In the genomic region with DNA sequence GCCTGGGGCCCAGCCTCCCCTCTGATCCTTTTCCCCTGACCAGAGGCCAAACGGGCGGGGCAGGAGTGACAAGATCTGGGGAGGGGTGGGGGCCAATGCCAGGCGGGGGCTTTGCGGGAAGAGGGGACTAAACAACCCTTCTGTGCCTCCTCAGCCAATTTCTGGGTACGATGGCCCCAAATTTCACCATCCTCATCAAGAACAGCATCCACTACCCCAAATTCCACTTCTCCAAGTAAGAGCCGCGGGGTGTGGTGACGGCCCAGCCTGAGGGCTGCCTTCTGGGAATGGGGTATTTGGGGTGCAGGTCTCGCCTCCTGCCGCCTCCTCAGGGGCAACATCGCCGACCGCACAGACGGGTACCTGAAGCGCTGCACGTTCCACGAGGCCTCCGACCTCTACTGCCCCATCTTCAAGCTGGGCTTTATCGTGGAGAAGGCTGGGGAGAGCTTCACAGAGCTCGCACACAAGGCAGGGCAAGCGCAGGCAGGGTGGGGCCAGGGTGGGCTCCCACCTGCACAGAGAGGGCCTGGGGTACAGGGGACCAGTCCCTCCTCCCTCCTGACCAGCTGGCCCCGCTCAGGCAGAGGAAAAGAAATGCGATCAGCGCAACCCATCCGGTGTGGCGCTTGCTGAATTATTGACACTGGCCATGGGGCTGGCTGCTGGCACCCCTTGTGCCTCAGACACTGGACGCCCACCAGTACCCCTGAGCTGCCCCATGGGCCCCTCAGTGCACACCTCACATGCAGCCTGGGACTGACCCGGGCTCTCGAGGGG, we compare ENCODE assay signal across 21 cellular contexts. TPM values are rescaled to one million over a fixed set of nuclear protein-coding genes. Genes with fewer than 3 reads are reported as not detected.
DNase-seq lines count a peak whose midpoint lies in the region; ATAC-seq, FAIRE-seq and TF ChIP-seq lines count a peak whose summit lies in the region.
"Had no signal": no experiment of that assay in that cellular context is flagged by ENCODE, and none has a peak within 500 bp of the region (broad histone marks: within the 10 kb centered on the region; RNA-seq: fewer than 3 reads in every experiment).

No MANE protein-coding gene starts in this region.

- H3K9me3 Mint-ChIP-seq in stimulated activated naive B cell treated with anti-CD40 and anti-IgM and Interleukin-4, amounts not matched to agents 10 μg/mL and 1 μg/mL and 100 μg/mL, for 72 hours: peaks cover 2 to 5% of the 10 kb centered on the region in 2 donors

- TF ChIP-seq EP300 in HepG2 (IDR thresholded peaks at IDR 0.05; ENCODE audit: low read depth in 2 of 2, low read length in 2 of 2) (no peak), HepG2 (CRISPR knock-in tag; IDR thresholded peaks at IDR 0.05; ENCODE audit: borderline replicate concordance) (no peak), GM12878 (IDR thresholded peaks at IDR 0.05; ENCODE audit: borderline replicate concordance in 1 of 2, control insufficient read depth in 1 of 2, low read depth in 2 of 2, low read length in 2 of 2) (no peak)

- peaks cover 0 to 8% of the 10 kb centered on the region in 2 experiments; a peak in 3 of 5 replicates for H3K27me3 ChIP-seq in HepG2 (ENCODE audit: control insufficient read depth in 1 of 2, insufficient read depth in 2 of 2, low read length in 2 of 2)
- peaks cover 0 to 13% of the 10 kb centered on the region in 2 donors for H3K27me3 ChIP-seq in right lobe of liver
- no peaks in the 10 kb centered on the region for H3K27me3 ChIP-seq in GM12878 (replicated peaks in 1 of 2; ENCODE audit: control insufficient read depth in 2 of 2, insufficient read depth in 2 of 2, low read length in 1 of 2)

- CTCF ChIA-PET in HepG2 (lab: Yijun Ruan, JAX; ENCODE audit: low intra/inter-chr PET ratio, low total read pairs) (no interaction called here), GM12878 (lab: Yijun Ruan, JAX) (no interaction called here)

- TF ChIP-seq CTCF in HepG2 (CRISPR knock-in tag; IDR thresholded peaks at IDR 0.05): no peak
- no peak for TF ChIP-seq CTCF in right lobe of liver (IDR thresholded peaks at IDR 0.05)
- TF ChIP-seq CTCF in GM12878 (IDR thresholded peaks at IDR 0.05 in 2 of 3, conservative IDR thresholded peaks at IDR 0.05 in 1 of 3; ENCODE audit: control insufficient read depth in 2 of 3, extremely low read depth in 1 of 3, insufficient read depth in 1 of 3, low read depth in 3 of 3, low read length in 3 of 3): no peak
- TF ChIP-seq CTCF in omental fat pad (IDR thresholded peaks at IDR 0.05): no peak

- TF ChIP-seq POLR2A in HepG2 (IDR thresholded peaks at IDR 0.05; ENCODE audit: insufficient read depth in 1 of 2, low read depth in 2 of 2, low read length in 2 of 2): no peak
- TF ChIP-seq POLR2A in right lobe of liver (IDR thresholded peaks at IDR 0.05): no peak
- TF ChIP-seq POLR2A in GM12878 (IDR thresholded peaks at IDR 0.05; ENCODE audit: low read depth, low read length): no peak; the same call in 1 of the 2 replicates

- H3K79me2 ChIP-seq in HepG2 (ENCODE audit: insufficient read depth, low read length): no peaks in the 10 kb centered on the region
- no peaks in the 10 kb centered on the region for H3K79me2 ChIP-seq in GM12878 (ENCODE audit: control insufficient read depth, insufficient read depth, low read length)

- H3K4me2 ChIP-seq in HepG2 (ENCODE audit: low read depth, low read length) (no peak overlapping the region), GM12878 (ENCODE audit: control insufficient read depth, insufficient read depth) (no peak overlapping the region)

- TF ChIP-seq RAD21 in HepG2 (CRISPR knock-in tag; IDR thresholded peaks at IDR 0.05): no peak
- TF ChIP-seq RAD21 in GM12878 (IDR thresholded peaks at IDR 0.05; ENCODE audit: insufficient read depth, low read depth, low read length): no peak

- SMC1A ChIA-PET in GM12878 (lab: Charles Lee; ENCODE audit: uncharacterized antibody, unreplicated experiment): no interaction called here

- H3K9me3 ChIP-seq in HepG2 (ENCODE audit: low read length) (peaks cover 23% of the 10 kb centered on the region), right lobe of liver (no peaks in the 10 kb centered on the region), GM12878 (replicated peaks; ENCODE audit: control insufficient read depth, insufficient read depth, low read length) (peaks cover 10% of the 10 kb centered on the region)

- peaks cover 10% of the 10 kb centered on the region for H3K4me1 ChIP-seq in HepG2 (ENCODE audit: insufficient read depth, low read length)
- H3K4me1 ChIP-seq in right lobe of liver: peaks cover 0 to 4% (median 0%) of the 10 kb centered on the region in 4 donors
- H3K4me1 ChIP-seq in GM12878 (ENCODE audit: control insufficient read depth, insufficient read depth, low read length): no peaks in the 10 kb centered on the region
- H3K4me1 ChIP-seq: SJSA1 had no signal

- peaks cover 5 to 8% of the 10 kb centered on the region in 2 donors for H3K4me1 Mint-ChIP-seq in stimulated activated naive B cell treated with anti-CD40 and anti-IgM and Interleukin-4, amounts not matched to agents 10 μg/mL and 1 μg/mL and 100 μg/mL, for 72 hours

- BruUV-seq in HepG2 (replicated peaks; lab: Mats Ljungman, UMichigan): no TSS peak
- no TSS peak for BruUV-seq in GM12878 (replicated peaks; lab: Mats Ljungman, UMichigan)

- no peak overlapping the region for H3K4me3 ChIP-seq in HepG2 (replicated peaks in 1 of 3; ENCODE audit: insufficient read depth in 1 of 3, low read depth in 2 of 3, low read length in 3 of 3)
- H3K4me3 ChIP-seq in right lobe of liver: no peak overlapping the region
- no peak overlapping the region for H3K4me3 ChIP-seq in GM12878
- H3K4me3 ChIP-seq: GM23248, SJSA1 had no signal

- ATAC-seq in HepG2: no peak; the same call in 1 of the 3 replicates
- no peak for ATAC-seq in right lobe of liver
- peak; percentile 12; the same call in 1 of the 3 replicates for ATAC-seq in GM12878
- ATAC-seq in stimulated activated naive B cell treated with anti-CD40 and anti-IgM and Interleukin-4, amounts not matched to agents 10 μg/mL and 1 μg/mL and 100 μg/mL, for 72 hours (replicated peaks): peak; percentile 7 to 15
- no peak for ATAC-seq in omental fat pad (ENCODE audit: low FRiP score)
- ATAC-seq: PC-3 had no signal

- in situ Hi-C loops in HepG2 (cut with HindIII; ENCODE audit: extremely low pct_ligation_motif_present, low pct_unique_long_range_greater_than_20kb): no loop called here
- in situ Hi-C loops in GM12878 (cut with MboI): no loop called here

- POLR2A ChIA-PET in HepG2 (lab: Yijun Ruan, JAX) (no interaction called here), GM12878 (lab: Charles Lee) (no interaction called here)

- FAIRE-seq in HepG2 (lab: Jason Lieb, UNC): no peak
- FAIRE-seq in GM12878 (lab: Jason Lieb, UNC): no peak
- FAIRE-seq: GM12891, GM18507 had no signal

- H3K36me3 Mint-ChIP-seq in stimulated activated naive B cell treated with anti-CD40 and anti-IgM and Interleukin-4, amounts not matched to agents 10 μg/mL and 1 μg/mL and 100 μg/mL, for 72 hours: peaks cover 13 to 26% of the 10 kb centered on the region in 2 donors

- RAD21 ChIA-PET in GM12878 (lab: Charles Lee; ENCODE audit: unreplicated experiment): no interaction called here

- H3K27ac ChIP-seq in HepG2 (ENCODE audit: extremely low read length, insufficient read depth, low read length): no peak overlapping the region
- no peak overlapping the region for H3K27ac ChIP-seq in right lobe of liver
- H3K27ac ChIP-seq in GM12878 (ENCODE audit: control insufficient read depth, insufficient read depth): no peak overlapping the region
- H3K27ac ChIP-seq: GM23248, SJSA1 had no signal

- H3K9ac ChIP-seq in HepG2 (ENCODE audit: insufficient read depth, low read depth, low read length) (no peak overlapping the region), GM12878 (ENCODE audit: control insufficient read depth, insufficient read depth, low read length) (no peak overlapping the region)
- H3K9ac ChIP-seq: GM23248 had no signal

- peaks cover 6 to 10% of the 10 kb centered on the region in 2 experiments; a peak in 3 of 5 replicates for H3K36me3 ChIP-seq in HepG2 (replicated peaks in 1 of 2; ENCODE audit: control insufficient read depth in 1 of 2, insufficient read depth in 2 of 2, low read length in 2 of 2)
- H3K36me3 ChIP-seq in right lobe of liver: peaks cover 0 to 4% (median 0%) of the 10 kb centered on the region in 4 donors
- H3K36me3 ChIP-seq in GM12878 (ENCODE audit: control insufficient read depth in 2 of 2, insufficient read depth in 2 of 2, low read length in 1 of 2): peaks cover 0 to 12% of the 10 kb centered on the region in 2 experiments; a peak in 3 of 4 replicates

- H4K20me1 ChIP-seq in HepG2 (ENCODE audit: insufficient read depth, low read length): no peaks in the 10 kb centered on the region; the same call in 1 of the 2 replicates
- H4K20me1 ChIP-seq in GM12878 (ENCODE audit: control insufficient read depth, insufficient read depth): no peaks in the 10 kb centered on the region

- intact Hi-C loops in HepG2 (cut with micrococcal nuclease; ENCODE audit: unreplicated experiment) (no loop called here), right lobe of liver (cut with DNase I) (no loop called here), GM12878 (cut with micrococcal nuclease; ENCODE audit: unreplicated experiment) (no loop called here)

- no peak overlapping the region for H3K27ac Mint-ChIP-seq in stimulated activated naive B cell treated with anti-CD40 and anti-IgM and Interleukin-4, amounts not matched to agents 10 μg/mL and 1 μg/mL and 100 μg/mL, for 72 hours

- H2AFZ ChIP-seq in HepG2 (ENCODE audit: low read length): no peak overlapping the region
- no peak overlapping the region for H2AFZ ChIP-seq in GM12878 (ENCODE audit: control insufficient read depth, low read depth, low read length)
- H2AFZ ChIP-seq: GM23248 had no signal

- WGBS in HepG2 (ENCODE audit: low lambda C conversion rate): 69% methylated on average over 12 of the region's 29 CpGs
- WGBS in right lobe of liver (ENCODE audit: insufficient coverage, low coverage, low lambda C conversion rate, missing lambda C conversion rate): no CpG with 5 or more reads among the region's 29 CpGs
- WGBS in GM12878 (ENCODE audit: insufficient coverage, insufficient replicate concordance, low lambda C conversion rate, missing lambda C conversion rate): 66% methylated on average over 26 of the region's 29 CpGs

- no peak overlapping the region for H3K4me3 Mint-ChIP-seq in stimulated activated naive B cell treated with anti-CD40 and anti-IgM and Interleukin-4, amounts not matched to agents 10 μg/mL and 1 μg/mL and 100 μg/mL, for 72 hours

- peaks cover 24 to 29% of the 10 kb centered on the region in 2 donors for H3K27me3 Mint-ChIP-seq in stimulated activated naive B cell treated with anti-CD40 and anti-IgM and Interleukin-4, amounts not matched to agents 10 μg/mL and 1 μg/mL and 100 μg/mL, for 72 hours

- DNase-seq in HepG2 (ENCODE audit: low spot score) (no peak), right lobe of liver (no peak), NCI-H69 (lab: John Stamatoyannopoulos, UW) (peak; percentile 45), GM12878 (ENCODE audit: low read depth, low spot score) (no peak), pons (ENCODE audit: low spot score) (no peak), omental fat pad (ENCODE audit: low spot score) (no peak), DMS153 (lab: John Stamatoyannopoulos, UW) (no peak)
- no peak for DNase-seq in stimulated activated naive B cell treated with anti-CD40 and anti-IgM and Interleukin-4, amounts not matched to agents 10 μg/mL and 1 μg/mL and 100 μg/mL, for 72 hours
- DNase-seq: GM23248, HCEC 1CT, KG1, MV-4-11, NCI-H1417 treated with DMSO at 0.1 percent for 48 hours, NCI-H1930, NCI-H2171, PC-3 had no signal

RNA-seq across cellular contexts. Expression of gene P2RX2, which starts 1.7 kb away (rescaled TPM):
- not detected in 2 replicates for total RNA-seq in HepG2 (2016; rRNA removed; fragmentation: Illumina TruSeq; extraction: Trizol)
- total RNA-seq in HepG2 (2016; cell fraction: cytosol; rRNA removed; fragmentation: Illumina TruSeq; extraction: Trizol; ENCODE audit: low read depth): not detected in 2 replicates
- total RNA-seq in HepG2 (2016; cell fraction: insoluble cytoplasmic fraction; rRNA removed; fragmentation: Illumina TruSeq; extraction: Trizol): not detected in 2 replicates
- not detected in 2 replicates for total RNA-seq in HepG2 (2016; cell fraction: membrane; rRNA removed; fragmentation: Illumina TruSeq; extraction: Trizol)
- total RNA-seq in HepG2 (2016; cell fraction: nucleus; rRNA removed; fragmentation: Illumina TruSeq; extraction: Trizol): not detected in 2 replicates
- not detected in 2 replicates for polyA plus RNA-seq in HepG2 (2011; rRNA removed)
- not detected in 2 replicates for polyA plus RNA-seq in HepG2 (2011; cell fraction: cytosol; rRNA removed)
- not detected in 2 replicates for polyA plus RNA-seq in HepG2 (2011; cell fraction: nucleus; rRNA removed)
- not detected in 2 replicates for polyA plus RNA-seq in HepG2 (2012)
- not detected in 2 replicates for polyA plus RNA-seq in HepG2 (2016; cell fraction: cytosol; fragmentation: Illumina TruSeq; extraction: Trizol; ENCODE audit: low read depth)
- not detected in 2 replicates for polyA plus RNA-seq in HepG2 (2016; cell fraction: insoluble cytoplasmic fraction; fragmentation: Illumina TruSeq; extraction: Trizol; ENCODE audit: low read depth)
- polyA plus RNA-seq in HepG2 (2016; cell fraction: membrane; fragmentation: Illumina TruSeq; extraction: Trizol; ENCODE audit: low read depth): not detected in 2 replicates
- not detected in 2 replicates for polyA plus RNA-seq in HepG2 (2016; cell fraction: nucleus; fragmentation: Illumina TruSeq; extraction: Trizol; ENCODE audit: insufficient read depth, low read depth)
- not detected in 2 replicates for polyA minus RNA-seq in HepG2 (2011; rRNA and poly(A)+ RNA removed; ENCODE audit: low replicate concordance)
- polyA minus RNA-seq in HepG2 (2011; cell fraction: cytosol; rRNA and poly(A)+ RNA removed): not detected in 2 replicates
- not detected in 2 replicates for polyA minus RNA-seq in HepG2 (2011; cell fraction: nucleus; rRNA and poly(A)+ RNA removed)
- total RNA-seq in right lobe of liver: not detected
- total RNA-seq in GM12878 (2013; cell fraction: nucleolus; rRNA removed): not detected in 2 replicates
- total RNA-seq in GM12878 (2014; rRNA removed): not detected in 2 replicates
- total RNA-seq in GM12878 (2014; rRNA removed; fragmentation: Illumina TruSeq; extraction: Trizol): not detected in 2 replicates
- not detected in 2 replicates for total RNA-seq in GM12878 (2021)
- not detected for polyA plus RNA-seq in GM12878 (2011; ENCODE audit: low read depth)
- polyA plus RNA-seq in GM12878 (2011; rRNA removed): not detected in 2 replicates
- not detected in 2 replicates for polyA plus RNA-seq in GM12878 (2011; cell fraction: cytosol; rRNA removed)
- not detected in 2 replicates for polyA plus RNA-seq in GM12878 (2011; cell fraction: nucleus; rRNA removed)
- polyA plus RNA-seq in GM12878 (2012): not detected in 2 replicates
- not detected in 2 replicates for polyA plus RNA-seq in GM12878 (2014; fragmentation: Illumina TruSeq; extraction: Trizol)
- not detected for polyA plus RNA-seq in GM12878 (2014; fragmentation: Nextera tagmentation; extraction: Ambion mirVana)
- polyA plus RNA-seq in GM12878 (2014; rRNA removed): not detected in 2 replicates
- polyA plus RNA-seq in GM12878 (2016; fragmentation: Nextera tagmentation; extraction: Ambion mirVana): not detected
- polyA minus RNA-seq in GM12878 (2011; rRNA and poly(A)+ RNA removed): not detected in 2 replicates
- not detected in 2 replicates for polyA minus RNA-seq in GM12878 (2011; cell fraction: cytosol; rRNA and poly(A)+ RNA removed)
- polyA minus RNA-seq in GM12878 (2011; cell fraction: nucleus; rRNA and poly(A)+ RNA removed): not detected in 2 replicates
- total RNA-seq in omental fat pad: 1 to 10 TPM in 1 of 4 donors, under 1 TPM in 1, not detected in 2; 0.74 to 2.8 TPM
- total RNA-seq: GM23248; PC-3; SJSA1; T-helper 2 cell treated with Interferon-gamma antibody and Interleukin-4, amounts not matched to agents 100 ng/mL and 5 ng/mL, for 36 hours had no signal
- polyA plus RNA-seq: AG04450, GM23248 had no signal

RNA-seq across cellular contexts. Expression of gene LRCOL1, which starts 9.9 kb away (rescaled TPM):
- total RNA-seq in HepG2 (2016; rRNA removed; fragmentation: Illumina TruSeq; extraction: Trizol): not detected in 2 replicates
- not detected in 2 replicates for total RNA-seq in HepG2 (2016; cell fraction: cytosol; rRNA removed; fragmentation: Illumina TruSeq; extraction: Trizol; ENCODE audit: low read depth)
- not detected in 2 replicates for total RNA-seq in HepG2 (2016; cell fraction: insoluble cytoplasmic fraction; rRNA removed; fragmentation: Illumina TruSeq; extraction: Trizol)
- not detected in 2 replicates for total RNA-seq in HepG2 (2016; cell fraction: membrane; rRNA removed; fragmentation: Illumina TruSeq; extraction: Trizol)
- total RNA-seq in HepG2 (2016; cell fraction: nucleus; rRNA removed; fragmentation: Illumina TruSeq; extraction: Trizol): not detected in 2 replicates
- 0.14 TPM in 1 of 2 replicates, not detected in the other for polyA plus RNA-seq in HepG2 (2011; rRNA removed)
- polyA plus RNA-seq in HepG2 (2011; cell fraction: cytosol; rRNA removed): 0.05 and 0.09 TPM in 2 replicates
- polyA plus RNA-seq in HepG2 (2011; cell fraction: nucleus; rRNA removed): 0.57 TPM in 1 of 2 replicates, not detected in the other
- not detected in 2 replicates for polyA plus RNA-seq in HepG2 (2012)
- polyA plus RNA-seq in HepG2 (2016; cell fraction: cytosol; fragmentation: Illumina TruSeq; extraction: Trizol; ENCODE audit: low read depth): not detected in 2 replicates
- polyA plus RNA-seq in HepG2 (2016; cell fraction: insoluble cytoplasmic fraction; fragmentation: Illumina TruSeq; extraction: Trizol; ENCODE audit: low read depth): not detected in 2 replicates
- polyA plus RNA-seq in HepG2 (2016; cell fraction: membrane; fragmentation: Illumina TruSeq; extraction: Trizol; ENCODE audit: low read depth): not detected in 2 replicates
- polyA plus RNA-seq in HepG2 (2016; cell fraction: nucleus; fragmentation: Illumina TruSeq; extraction: Trizol; ENCODE audit: insufficient read depth, low read depth): not detected in 2 replicates
- not detected in 2 replicates for polyA minus RNA-seq in HepG2 (2011; rRNA and poly(A)+ RNA removed; ENCODE audit: low replicate concordance)
- polyA minus RNA-seq in HepG2 (2011; cell fraction: cytosol; rRNA and poly(A)+ RNA removed): not detected in 2 replicates
- polyA minus RNA-seq in HepG2 (2011; cell fraction: nucleus; rRNA and poly(A)+ RNA removed): not detected in 2 replicates
- total RNA-seq in right lobe of liver: 10 to 100 TPM in 1 of 6 experiments, 1 to 10 TPM in 4, under 1 TPM in 1; 0.61 to 13.1 (median 6.8) TPM
- not detected in 2 replicates for total RNA-seq in GM12878 (2013; cell fraction: nucleolus; rRNA removed)
- total RNA-seq in GM12878 (2014; rRNA removed): not detected in 2 replicates
- total RNA-seq in GM12878 (2014; rRNA removed; fragmentation: Illumina TruSeq; extraction: Trizol): not detected in 2 replicates
- not detected in 2 replicates for total RNA-seq in GM12878 (2021)
- not detected for polyA plus RNA-seq in GM12878 (2011; ENCODE audit: low read depth)
- polyA plus RNA-seq in GM12878 (2011; rRNA removed): not detected in 2 replicates
- not detected in 2 replicates for polyA plus RNA-seq in GM12878 (2011; cell fraction: cytosol; rRNA removed)
- 0.27 TPM in 1 of 2 replicates, not detected in the other for polyA plus RNA-seq in GM12878 (2011; cell fraction: nucleus; rRNA removed)
- polyA plus RNA-seq in GM12878 (2012): not detected in 2 replicates
- not detected in 2 replicates for polyA plus RNA-seq in GM12878 (2014; fragmentation: Illumina TruSeq; extraction: Trizol)
- polyA plus RNA-seq in GM12878 (2014; fragmentation: Nextera tagmentation; extraction: Ambion mirVana): not detected
- polyA plus RNA-seq in GM12878 (2014; rRNA removed): not detected in 2 replicates
- polyA plus RNA-seq in GM12878 (2016; fragmentation: Nextera tagmentation; extraction: Ambion mirVana): not detected
- polyA minus RNA-seq in GM12878 (2011; rRNA and poly(A)+ RNA removed): not detected in 2 replicates
- not detected in 2 replicates for polyA minus RNA-seq in GM12878 (2011; cell fraction: cytosol; rRNA and poly(A)+ RNA removed)
- polyA minus RNA-seq in GM12878 (2011; cell fraction: nucleus; rRNA and poly(A)+ RNA removed): not detected in 2 replicates
- total RNA-seq in omental fat pad: not detected
- total RNA-seq: GM23248; PC-3; SJSA1; T-helper 2 cell treated with Interferon-gamma antibody and Interleukin-4, amounts not matched to agents 100 ng/mL and 5 ng/mL, for 36 hours had no signal
- polyA plus RNA-seq: GM23248 had no signal

Comparison
In these comparisons a context has a peak if more than half of its experiments do, and no peak if none do; other contexts are left out.
1. ATAC-seq: peak in GM12878 (single experiment) and stimulated activated naive B cell treated with anti-CD40 and anti-IgM and Interleukin-4, amounts not matched to agents 10 μg/mL and 1 μg/mL and 100 μg/mL, for 72 hours (2 of 2); none in HepG2 (single experiment), right lobe of liver (0 of 4) and omental fat pad (single experiment).